Comparison of ENCODE assay signal across 18 cellular contexts in genomic region chr9:88952086-88952615, GRCh38. TPM values are rescaled to one million over a fixed set of nuclear protein-coding genes. Genes with fewer than 3 reads are reported as not detected.
DNase-seq lines count a peak whose midpoint lies in the region; ATAC-seq and TF ChIP-seq lines count a peak whose summit lies in the region.
"Had no signal": no experiment of that assay in that cellular context is flagged by ENCODE, and none has a peak within 500 bp of the region (broad histone marks: within the 10 kb centered on the region; RNA-seq: fewer than 3 reads in every experiment).

No MANE protein-coding gene starts in this region.

- H3K4ac ChIP-seq in mesenchymal stem cell (ENCODE audit: low read depth in 1 of 2, low read length in 2 of 2), result no peak overlapping the region

- H3K79me1 ChIP-seq in mesenchymal stem cell (replicated peaks; ENCODE audit: low read length, poor library complexity, severe bottlenecking), result no peaks in the 10 kb centered on the region

- no peak overlapping the region for H2BK120ac ChIP-seq in mesenchymal stem cell (ENCODE audit: low read depth, low read length)

- no peak overlapping the region for H3K4me3 Mint-ChIP-seq in activated CD8-positive, alpha-beta memory T cell treated with anti-CD3 and anti-CD28 coated beads, Interleukin-2, amount 10 ng/mL, durations not matched to agents 7 days and 5 days
- H3K4me3 Mint-ChIP-seq: CD4-positive, alpha-beta T cell had no signal

- H3K4me1 Mint-ChIP-seq in activated CD8-positive, alpha-beta memory T cell treated with anti-CD3 and anti-CD28 coated beads, Interleukin-2, amount 10 ng/mL, durations not matched to agents 7 days and 5 days, result peaks cover 6% of the 10 kb centered on the region

- no peak overlapping the region for H4K8ac ChIP-seq in mesenchymal stem cell (ENCODE audit: low read length)

- peaks cover 20% of the 10 kb centered on the region for H3K27me3 Mint-ChIP-seq in activated CD8-positive, alpha-beta memory T cell treated with anti-CD3 and anti-CD28 coated beads, Interleukin-2, amount 10 ng/mL, durations not matched to agents 7 days and 5 days

- no peaks in the 10 kb centered on the region for H3K9me3 ChIP-seq in mesenchymal stem cell (ENCODE audit: control insufficient read depth, low read length)
- H3K9me3 ChIP-seq: BE2C had no signal

- no peak overlapping the region for H3K9ac ChIP-seq in mesenchymal stem cell (ENCODE audit: low read length)

- TF ChIP-seq CTCF in GM10266 (IDR thresholded peaks at IDR 0.05; ENCODE audit: control insufficient read depth, insufficient read depth, low read depth, missing control alignments), result no peak

- H2BK15ac ChIP-seq in mesenchymal stem cell (ENCODE audit: low read depth, poor library complexity, severe bottlenecking), result peak overlapping the region; percentile 37

- H3K18ac ChIP-seq in mesenchymal stem cell (ENCODE audit: low read depth in 1 of 2, low read length in 2 of 2), result no peak overlapping the region

- no peak overlapping the region for H3K27ac Mint-ChIP-seq in activated CD8-positive, alpha-beta memory T cell treated with anti-CD3 and anti-CD28 coated beads, Interleukin-2, amount 10 ng/mL, durations not matched to agents 7 days and 5 days
- H3K27ac Mint-ChIP-seq: CD4-positive, alpha-beta T cell had no signal

- H2AFZ ChIP-seq in mesenchymal stem cell (ENCODE audit: low read depth, low read length), result no peak overlapping the region

- H2BK5ac ChIP-seq in mesenchymal stem cell (ENCODE audit: low read depth, low read length, poor library complexity, severe bottlenecking), result no peak overlapping the region

- ATAC-seq in activated CD8-positive, alpha-beta memory T cell treated with anti-CD3 and anti-CD28 coated beads, Interleukin-2, amount 10 ng/mL, durations not matched to agents 7 days and 5 days, result no peak
- no peak for ATAC-seq in HG03025 (IDR thresholded peaks at IDR 0.05; ENCODE audit: low FRiP score, unreplicated experiment)
- ATAC-seq: K562 had no signal

- H2AK5ac ChIP-seq in mesenchymal stem cell (ENCODE audit: low read length, severe bottlenecking), result no peak overlapping the region

- H3K36me3 ChIP-seq in mesenchymal stem cell (ENCODE audit: control insufficient read depth in 1 of 2, insufficient read depth in 2 of 2, low read depth in 1 of 2, low read length in 2 of 2), result no peaks in the 10 kb centered on the region
- H3K36me3 ChIP-seq: BE2C had no signal

- no peak overlapping the region for H3K14ac ChIP-seq in mesenchymal stem cell (ENCODE audit: low read length in 2 of 2)

- H3K4me3 ChIP-seq in mesenchymal stem cell (ENCODE audit: insufficient read depth in 1 of 2, low read depth in 1 of 2, low read length in 2 of 2), result no peak overlapping the region
- H3K4me3 ChIP-seq: K562 had no signal

- H3K23ac ChIP-seq in mesenchymal stem cell (ENCODE audit: low read length in 2 of 2), result no peak overlapping the region

- peak overlapping the region; percentile 6 to 23 for H2BK12ac ChIP-seq in mesenchymal stem cell (ENCODE audit: low read length in 2 of 2)

- H3K36me3 Mint-ChIP-seq in activated CD8-positive, alpha-beta memory T cell treated with anti-CD3 and anti-CD28 coated beads, Interleukin-2, amount 10 ng/mL, durations not matched to agents 7 days and 5 days, result no peaks in the 10 kb centered on the region

- H3K4me1 ChIP-seq in mesenchymal stem cell (ENCODE audit: control insufficient read depth, insufficient read depth, low read depth, low read length), result peaks cover 20% of the 10 kb centered on the region

- no peak overlapping the region for H4K91ac ChIP-seq in mesenchymal stem cell (ENCODE audit: low read length)

- H3K4me2 ChIP-seq in mesenchymal stem cell (ENCODE audit: low read length, poor library complexity, severe bottlenecking), result no peak overlapping the region

- peaks cover 0 to 13% of the 10 kb centered on the region in 2 experiments for H3K27me3 ChIP-seq in mesenchymal stem cell (ENCODE audit: control insufficient read depth in 1 of 2, insufficient read depth in 1 of 2, low read length in 2 of 2)
- H3K27me3 ChIP-seq: BE2C had no signal

- CTCF ChIA-PET in activated CD8-positive, alpha-beta memory T cell treated with anti-CD3 and anti-CD28 coated beads, Interleukin-2, amount 10 ng/mL, durations not matched to agents 7 days and 5 days (lab: Charles Lee), result no interaction called here

- WGBS in mesenchymal stem cell, result 98% methylated on average over 2 of the region's 2 CpGs

- peak; percentile 21 for DNase-seq in activated CD8-positive, alpha-beta memory T cell treated with anti-CD3 and anti-CD28 coated beads, Interleukin-2, amount 10 ng/mL, durations not matched to agents 7 days and 5 days
- no peak for DNase-seq in activated CD8-positive, alpha-beta memory T cell treated with anti-CD3 and anti-CD28 coated beads, Interleukin-2, amount 50 U/mL, for 48 hours
- peak; percentile 6 for DNase-seq in cerebellar cortex (ENCODE audit: low spot score)
- DNase-seq in mesenchymal stem cell, result no peak
- DNase-seq in dedifferentiated amniotic fluid mesenchymal stem cell (ENCODE audit: extremely low spot score), result no peak
- no peak for DNase-seq in amniotic stem cell (lab: John Stamatoyannopoulos, UW)
- no peak for DNase-seq in GM10266 (ENCODE audit: extremely low spot score)
- DNase-seq: BE2C; CD4-positive, alpha-beta T cell; DMS153; NCI-H1417 treated with DMSO at 0.1 percent for 48 hours; NCI-H1930; NCI-H345; NCI-H524 treated with DMSO at 0.1 percent for 48 hours had no signal

- no peak overlapping the region for H3K27ac ChIP-seq in mesenchymal stem cell (ENCODE audit: low read length, poor library complexity, severe bottlenecking)
- H3K27ac ChIP-seq: 22Rv1, RWPE1 had no signal

- no peaks in the 10 kb centered on the region for H3K9me3 Mint-ChIP-seq in activated CD8-positive, alpha-beta memory T cell treated with anti-CD3 and anti-CD28 coated beads, Interleukin-2, amount 10 ng/mL, durations not matched to agents 7 days and 5 days (ENCODE audit: low read depth)
- H3K9me3 Mint-ChIP-seq: CD4-positive, alpha-beta T cell had no signal

RNA-seq across cellular contexts. Expression of gene S1PR3, which starts 39.1 kb away (rescaled TPM):
- under 1 TPM; 0.05 to 0.06 TPM for total RNA-seq in activated CD8-positive, alpha-beta memory T cell treated with anti-CD3 and anti-CD28 coated beads, Interleukin-2, amount 10 ng/mL, durations not matched to agents 7 days and 5 days
- 71.1 TPM for polyA plus RNA-seq in mesenchymal stem cell (2013, experiment 1 of 2)
- 71.6 TPM for polyA plus RNA-seq in mesenchymal stem cell (2013, experiment 2 of 2)

Comparison
In these comparisons a context has a peak if more than half of its experiments do, and no peak if none do; other contexts are left out.
1. DNase-seq: peak in activated CD8-positive, alpha-beta memory T cell treated with anti-CD3 and anti-CD28 coated beads, Interleukin-2, amount 10 ng/mL, durations not matched to agents 7 days and 5 days (single experiment) and cerebellar cortex (single experiment); none in activated CD8-positive, alpha-beta memory T cell treated with anti-CD3 and anti-CD28 coated beads, Interleukin-2, amount 50 U/mL, for 48 hours (single experiment), mesenchymal stem cell (single experiment), dedifferentiated amniotic fluid mesenchymal stem cell (single experiment), amniotic stem cell (single experiment) and GM10266 (single experiment).